In genomic region chr9:76896035-76896434, GRCh38 we compare ENCODE assay signal across 16 cellular contexts.
"Had no signal": no experiment of that assay in that cellular context is flagged by ENCODE, and none has a peak within 500 bp of the region (broad histone marks: within the 10 kb centered on the region; RNA-seq: fewer than 3 reads in every experiment).

No MANE protein-coding gene starts in this region.

- ATAC-seq: activated CD8-positive, alpha-beta T cell treated with anti-CD3 and anti-CD28 coated beads for 36 hours; stimulated activated naive CD8-positive, alpha-beta T cell treated with anti-CD3 and anti-CD28 coated beads, Interleukin-15, amount 100 ng/mL, for 72 hours had no signal

- H3K27me3 ChIP-seq: neural progenitor cell, ovary had no signal

- H3K27ac ChIP-seq: coronary artery, epithelial cell of prostate, left ventricle myocardium inferior, neural progenitor cell, ovary had no signal

- H3K27ac Mint-ChIP-seq: activated CD8-positive, alpha-beta T cell treated with anti-CD3 and anti-CD28 coated beads for 36 hours; activated naive CD8-positive, alpha-beta T cell treated with anti-CD3 and anti-CD28 coated beads, Interleukin-2, amount 10 ng/mL, durations not matched to agents 7 days and 5 days; memory B cell; neural progenitor cell; stimulated activated naive CD8-positive, alpha-beta T cell treated with anti-CD3 and anti-CD28 coated beads, Interleukin-15, amount 100 ng/mL, for 72 hours; type B pancreatic cell had no signal

- H3K4me1 Mint-ChIP-seq: activated naive CD8-positive, alpha-beta T cell treated with anti-CD3 and anti-CD28 coated beads, Interleukin-2, amount 10 ng/mL, durations not matched to agents 7 days and 5 days; memory B cell; stimulated activated naive CD8-positive, alpha-beta T cell treated with anti-CD3 and anti-CD28 coated beads, Interleukin-15, amount 100 ng/mL, for 72 hours had no signal

- H3K36me3 Mint-ChIP-seq: activated naive CD8-positive, alpha-beta T cell treated with anti-CD3 and anti-CD28 coated beads, Interleukin-2, amount 10 ng/mL, durations not matched to agents 7 days and 5 days; memory B cell; neural progenitor cell; type B pancreatic cell had no signal

- DNase-seq: activated CD8-positive, alpha-beta memory T cell treated with anti-CD3 and anti-CD28 coated beads, Interleukin-2, amount 50 U/mL, for 4 hours; activated CD8-positive, alpha-beta T cell treated with anti-CD3 and anti-CD28 coated beads for 36 hours; activated naive CD8-positive, alpha-beta T cell treated with anti-CD3 and anti-CD28 coated beads, Interleukin-2, amount 10 ng/mL, durations not matched to agents 7 days and 5 days; aorta; effector memory CD4-positive, alpha-beta T cell; left ventricle myocardium inferior; ovary; stimulated activated CD4-positive, alpha-beta T cell treated with anti-CD3 and anti-CD28 coated beads, Interleukin-4, amount 100 ng/mL, for 1 hour; stimulated activated CD8-positive, alpha-beta memory T cell treated with anti-CD3 and anti-CD28 coated beads, Interleukin-4, amount 100 ng/mL, for 48 hours; stimulated activated naive CD8-positive, alpha-beta T cell treated with anti-CD3 and anti-CD28 coated beads, Interleukin-15, amount 100 ng/mL, for 72 hours; T1000 had no signal

- H3K36me3 ChIP-seq: left ventricle myocardium inferior, neural progenitor cell, ovary had no signal

- H3K4me1 ChIP-seq: left ventricle myocardium inferior, neural progenitor cell had no signal

- H3K9me3 Mint-ChIP-seq: activated CD8-positive, alpha-beta T cell treated with anti-CD3 and anti-CD28 coated beads for 36 hours; activated naive CD8-positive, alpha-beta T cell treated with anti-CD3 and anti-CD28 coated beads, Interleukin-2, amount 10 ng/mL, durations not matched to agents 7 days and 5 days; memory B cell; neural progenitor cell; stimulated activated naive CD8-positive, alpha-beta T cell treated with anti-CD3 and anti-CD28 coated beads, Interleukin-15, amount 100 ng/mL, for 72 hours; type B pancreatic cell had no signal

- H3K9me3 ChIP-seq: left ventricle myocardium inferior, ovary had no signal

- H3K4me3 Mint-ChIP-seq: activated CD8-positive, alpha-beta T cell treated with anti-CD3 and anti-CD28 coated beads for 36 hours; activated naive CD8-positive, alpha-beta T cell treated with anti-CD3 and anti-CD28 coated beads, Interleukin-2, amount 10 ng/mL, durations not matched to agents 7 days and 5 days; memory B cell; neural progenitor cell; stimulated activated naive CD8-positive, alpha-beta T cell treated with anti-CD3 and anti-CD28 coated beads, Interleukin-15, amount 100 ng/mL, for 72 hours; type B pancreatic cell had no signal

- H3K4me3 ChIP-seq: coronary artery, left ventricle myocardium inferior, neural progenitor cell, ovary had no signal
